ENCODE assay signal across 8 cellular contexts in the genomic region with DNA sequence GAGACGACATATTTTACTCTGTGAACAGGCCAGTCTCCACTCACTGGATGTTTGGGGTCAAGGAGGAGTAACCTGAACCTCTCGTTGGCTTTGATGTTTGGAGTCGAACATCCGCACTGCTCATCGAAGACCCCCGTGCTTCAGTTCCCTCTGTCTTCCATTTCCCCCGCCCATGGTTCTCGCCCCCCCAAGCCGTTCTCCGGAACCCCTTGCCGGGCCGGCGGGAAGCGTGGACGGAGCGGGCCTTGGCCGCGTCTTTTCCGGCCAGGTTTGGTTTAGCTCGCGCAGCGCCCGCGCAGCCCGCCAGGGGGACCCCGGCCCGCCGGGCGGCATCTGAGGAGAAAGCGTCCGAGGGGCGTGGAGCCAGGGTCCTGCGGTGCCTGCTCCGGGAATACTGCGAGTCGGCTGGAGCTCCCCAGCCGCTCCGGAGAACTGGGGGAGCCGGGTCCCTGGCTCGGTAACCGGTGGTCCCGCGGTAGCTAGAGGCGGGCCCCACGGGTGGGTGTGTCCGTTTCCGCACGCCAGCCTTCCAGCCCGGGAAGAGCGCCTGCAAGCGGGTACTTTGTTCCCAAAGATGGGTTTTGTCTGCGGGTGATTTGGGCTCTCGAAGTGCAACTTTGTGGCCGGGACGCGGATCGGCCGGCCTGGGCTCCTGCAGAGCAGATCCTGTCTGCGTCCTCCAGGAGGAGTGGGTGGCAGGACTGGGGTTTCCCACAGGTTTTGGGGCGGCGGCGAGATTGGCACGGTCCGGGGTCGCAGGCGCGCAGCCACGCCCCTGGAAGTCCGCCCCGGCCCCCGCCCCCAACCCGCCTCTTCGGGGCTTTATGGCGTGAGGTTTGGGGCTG. TPM values are rescaled to one million over a fixed set of nuclear protein-coding genes. Genes with fewer than 3 reads are reported as not detected.
DNase-seq lines count a peak whose midpoint lies in the region; ATAC-seq and TF ChIP-seq lines count a peak whose summit lies in the region.

No MANE protein-coding gene starts in this region.

- intact Hi-C loops in lower lobe of right lung (cut with DNase I) = no loop called here

- ATAC-seq in GM19397 (IDR thresholded peaks at IDR 0.05; ENCODE audit: unreplicated experiment) (peak; percentile 65), lower lobe of right lung (peak; percentile 69 to 73)

- H3K9me3 ChIP-seq in HUES64 (ENCODE audit: insufficient read depth, low read depth, low read length) = no peaks in the 10 kb centered on the region
- H3K9me3 ChIP-seq in lower lobe of right lung = no peaks in the 10 kb centered on the region

- H3K36me3 ChIP-seq in HUES64 (ENCODE audit: insufficient read depth, low read length) (no peaks in the 10 kb centered on the region), lower lobe of right lung (no peaks in the 10 kb centered on the region)

- H3K27me3 ChIP-seq in HUES64 (ENCODE audit: insufficient read depth, low read length) (peaks cover 23% of the 10 kb centered on the region; the same call in 1 of the 2 replicates), lower lobe of right lung (ENCODE audit: low read depth) (peaks cover 38% of the 10 kb centered on the region)

- peak overlapping the region; percentile 80 for H3K9ac ChIP-seq in HUES64 (ENCODE audit: low read depth, low read length)

- DNase-seq in AG09319 (ENCODE audit: extremely low read depth, low read depth) (peak; percentile 30), ecto neural progenitor cell (ENCODE audit: low spot score) (peak; percentile 91), lower lobe of right lung (peak; percentile 58), RKO (ENCODE audit: low spot score) (no peak)
- DNase-seq in activated CD4-positive, alpha-beta T cell treated with anti-CD3 and anti-CD28 coated beads for 4 hours = peak; percentile 35 to 36
- peak; percentile 70 for DNase-seq in stimulated activated CD8-positive, alpha-beta memory T cell treated with anti-CD3 and anti-CD28 coated beads, Interleukin-4, amount 100 ng/mL, for 48 hours

- H3K27ac ChIP-seq in HUES64 (ENCODE audit: low read depth, low read length) = peak overlapping the region; percentile 51; the same call in 1 of the 2 replicates
- H3K27ac ChIP-seq in lower lobe of right lung = peak overlapping the region; percentile 68

- H3K4me3 ChIP-seq in HUES64 (ENCODE audit: low read length) (peak overlapping the region; percentile 93), lower lobe of right lung (peak overlapping the region; percentile 68)

- peaks cover 16% of the 10 kb centered on the region for H3K4me1 ChIP-seq in HUES64 (ENCODE audit: insufficient read depth, low read length)
- H3K4me1 ChIP-seq in lower lobe of right lung = peaks cover 12% of the 10 kb centered on the region

- TF ChIP-seq CTCF in AG09319 (IDR thresholded peaks at IDR 0.05; ENCODE audit: low read depth, low read length) = peak; percentile 83
- peak; percentile 64 for TF ChIP-seq CTCF in lower lobe of right lung (IDR thresholded peaks at IDR 0.05)

- WGBS in HUES64 = under 1% methylated on average over 74 of the region's 74 CpGs

RNA-seq across cellular contexts. Expression of gene TMEM200A, which starts 0.4 kb away (rescaled TPM):
- polyA plus RNA-seq in HUES64 (2013, experiment 1 of 2) = 10.0 TPM
- polyA plus RNA-seq in HUES64 (2013, experiment 2 of 2) = 10.2 TPM
- 4.3 TPM for total RNA-seq in lower lobe of right lung
